ENCODE assay signal across 10 cellular contexts in the genomic region with DNA sequence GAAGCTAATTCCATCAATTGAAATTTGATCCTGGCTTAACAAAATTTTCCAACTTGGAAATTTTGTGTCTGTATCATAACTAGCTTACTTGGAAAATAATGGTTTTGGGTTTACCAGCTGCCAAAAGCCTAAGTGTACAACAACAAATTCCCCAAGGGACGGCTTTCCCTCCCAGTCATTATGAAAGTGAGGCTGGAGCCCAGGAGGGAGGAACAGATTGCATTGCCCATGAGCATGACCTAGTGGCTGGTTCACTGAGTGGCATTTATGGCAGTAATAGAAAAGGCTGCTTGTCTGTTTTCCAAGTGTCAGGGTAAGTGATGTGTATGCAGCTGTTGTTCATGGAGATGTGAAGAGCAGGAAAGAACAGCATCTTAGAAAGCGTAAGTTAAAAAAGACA.
DNase-seq lines count a peak whose midpoint lies in the region; ATAC-seq and TF ChIP-seq lines count a peak whose summit lies in the region.
"Had no signal": no experiment of that assay in that cellular context is flagged by ENCODE, and none has a peak within 500 bp of the region (broad histone marks: within the 10 kb centered on the region; RNA-seq: fewer than 3 reads in every experiment).

No MANE protein-coding gene starts in this region.

- H3K27me3 Mint-ChIP-seq in activated T-cell treated with anti-CD3 and anti-CD28 coated beads, Interleukin-2, amount 50 U/mL, for 4 hours (ENCODE audit: low read depth) = no peaks in the 10 kb centered on the region
- H3K27me3 Mint-ChIP-seq in activated CD8-positive, alpha-beta T cell treated with anti-CD3 and anti-CD28 coated beads, Interleukin-2, amount 10 ng/mL, durations not matched to agents 7 days and 5 days (ENCODE audit: low read depth) = peaks cover 2% of the 10 kb centered on the region
- H3K27me3 Mint-ChIP-seq: central memory CD8-positive, alpha-beta T cell had no signal

- no peak overlapping the region for H3K4me3 ChIP-seq in left lung

- H3K9me3 Mint-ChIP-seq in activated T-cell treated with anti-CD3 and anti-CD28 coated beads, Interleukin-2, amount 50 U/mL, for 4 hours = no peaks in the 10 kb centered on the region
- H3K9me3 Mint-ChIP-seq in activated CD8-positive, alpha-beta T cell treated with anti-CD3 and anti-CD28 coated beads, Interleukin-2, amount 10 ng/mL, durations not matched to agents 7 days and 5 days (ENCODE audit: insufficient read depth) = no peaks in the 10 kb centered on the region
- H3K9me3 Mint-ChIP-seq: central memory CD8-positive, alpha-beta T cell had no signal

- H3K4me3 Mint-ChIP-seq in activated T-cell treated with anti-CD3 and anti-CD28 coated beads, Interleukin-2, amount 50 U/mL, for 4 hours = no peak overlapping the region
- H3K4me3 Mint-ChIP-seq in activated CD8-positive, alpha-beta T cell treated with anti-CD3 and anti-CD28 coated beads, Interleukin-2, amount 10 ng/mL, durations not matched to agents 7 days and 5 days = no peak overlapping the region
- H3K4me3 Mint-ChIP-seq: central memory CD8-positive, alpha-beta T cell had no signal

- ATAC-seq in HG02642 (IDR thresholded peaks at IDR 0.05; ENCODE audit: poor library complexity, unreplicated experiment) = peak; percentile 59
- peak; percentile 41; the same call in 2 of the 3 replicates for ATAC-seq in SK-N-SH treated with all-trans-retinoic acid at 6 μM for 48 hours
- ATAC-seq in left lung = peak; percentile 84
- ATAC-seq in activated T-cell treated with anti-CD3 and anti-CD28 coated beads, Interleukin-2, amount 50 U/mL, for 4 hours = no peak
- ATAC-seq in activated CD8-positive, alpha-beta T cell treated with anti-CD3 and anti-CD28 coated beads, Interleukin-2, amount 10 ng/mL, durations not matched to agents 7 days and 5 days = no peak

- H3K36me3 ChIP-seq in left lung = no peaks in the 10 kb centered on the region

- TF ChIP-seq CTCF in left lung (IDR thresholded peaks at IDR 0.05) = no peak

- no peaks in the 10 kb centered on the region for H3K4me1 Mint-ChIP-seq in activated T-cell treated with anti-CD3 and anti-CD28 coated beads, Interleukin-2, amount 50 U/mL, for 4 hours (ENCODE audit: low read depth)
- H3K4me1 Mint-ChIP-seq in activated CD8-positive, alpha-beta T cell treated with anti-CD3 and anti-CD28 coated beads, Interleukin-2, amount 10 ng/mL, durations not matched to agents 7 days and 5 days (ENCODE audit: low read depth) = peaks cover 3% of the 10 kb centered on the region
- H3K4me1 Mint-ChIP-seq: central memory CD8-positive, alpha-beta T cell had no signal

- H3K9me3 ChIP-seq in left lung = no peaks in the 10 kb centered on the region

- H3K4me1 ChIP-seq in left lung = no peaks in the 10 kb centered on the region

- no peaks in the 10 kb centered on the region for H3K36me3 Mint-ChIP-seq in activated T-cell treated with anti-CD3 and anti-CD28 coated beads, Interleukin-2, amount 50 U/mL, for 4 hours (ENCODE audit: insufficient read depth)
- no peaks in the 10 kb centered on the region for H3K36me3 Mint-ChIP-seq in activated CD8-positive, alpha-beta T cell treated with anti-CD3 and anti-CD28 coated beads, Interleukin-2, amount 10 ng/mL, durations not matched to agents 7 days and 5 days (ENCODE audit: low read depth)

- intact Hi-C loops in left lung (cut with DNase I) = no loop called here

- no peak overlapping the region for H3K27ac Mint-ChIP-seq in activated CD8-positive, alpha-beta T cell treated with anti-CD3 and anti-CD28 coated beads, Interleukin-2, amount 10 ng/mL, durations not matched to agents 7 days and 5 days

- no peak overlapping the region for H3K27ac ChIP-seq in left lung

- CTCF ChIA-PET in activated CD8-positive, alpha-beta T cell treated with anti-CD3 and anti-CD28 coated beads, Interleukin-2, amount 10 ng/mL, durations not matched to agents 7 days and 5 days (lab: Charles Lee) = no interaction called here

- peak; percentile 9 for DNase-seq in GM03348 (ENCODE audit: low spot score)
- no peak for DNase-seq in left lung
- no peak for DNase-seq in cortex of kidney (lab: John Stamatoyannopoulos, UW)
- no peak for DNase-seq in activated T-cell treated with anti-CD3 and anti-CD28 coated beads, Interleukin-2, amount 50 U/mL, for 4 hours
- no peak for DNase-seq in activated gamma-delta T cell (lab: John Stamatoyannopoulos, UW)
- DNase-seq in activated CD8-positive, alpha-beta T cell treated with anti-CD3 and anti-CD28 coated beads, Interleukin-2, amount 10 ng/mL, durations not matched to agents 7 days and 5 days = no peak
- DNase-seq: T-helper 9 cell had no signal

- H3K27me3 ChIP-seq in left lung = no peaks in the 10 kb centered on the region

- POLR2A ChIA-PET in activated CD8-positive, alpha-beta T cell treated with anti-CD3 and anti-CD28 coated beads, Interleukin-2, amount 10 ng/mL, durations not matched to agents 7 days and 5 days (lab: Charles Lee) = no interaction called here

TF ChIP-seq in SK-N-SH treated with all-trans-retinoic acid at 6 μM for 48 hours, 23 proteins besides CTCF, POLR2A, EP300 and RAD21:
- TF ChIP-seq, protein P1, sequence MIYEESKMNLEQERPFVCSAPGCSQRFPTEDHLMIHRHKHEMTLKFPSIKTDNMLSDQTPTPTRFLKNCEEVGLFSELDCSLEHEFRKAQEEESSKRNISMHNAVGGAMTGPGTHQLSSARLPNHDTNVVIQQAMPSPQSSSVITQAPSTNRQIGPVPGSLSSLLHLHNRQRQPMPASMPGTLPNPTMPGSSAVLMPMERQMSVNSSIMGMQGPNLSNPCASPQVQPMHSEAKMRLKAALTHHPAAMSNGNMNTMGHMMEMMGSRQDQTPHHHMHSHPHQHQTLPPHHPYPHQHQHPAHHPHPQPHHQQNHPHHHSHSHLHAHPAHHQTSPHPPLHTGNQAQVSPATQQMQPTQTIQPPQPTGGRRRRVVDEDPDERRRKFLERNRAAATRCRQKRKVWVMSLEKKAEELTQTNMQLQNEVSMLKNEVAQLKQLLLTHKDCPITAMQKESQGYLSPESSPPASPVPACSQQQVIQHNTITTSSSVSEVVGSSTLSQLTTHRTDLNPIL (CRISPR knock-in tag; IDR thresholded peaks at IDR 0.05; ENCODE audit: low read depth) = no peak
- TF ChIP-seq TCF4 (CRISPR knock-in tag; IDR thresholded peaks at IDR 0.05; ENCODE audit: borderline replicate concordance) (no peak), ISL1 (CRISPR knock-in tag; IDR thresholded peaks at IDR 0.05) (no peak), ZFP3 (CRISPR knock-in tag; IDR thresholded peaks at IDR 0.05) (no peak), CSDC2 (CRISPR knock-in tag; IDR thresholded peaks at IDR 0.05) (no peak), ZNF8 (CRISPR knock-in tag; IDR thresholded peaks at IDR 0.05) (no peak), PPARA (CRISPR knock-in tag; IDR thresholded peaks at IDR 0.05; ENCODE audit: borderline replicate concordance) (no peak), ZNF70 (CRISPR knock-in tag; IDR thresholded peaks at IDR 0.05) (no peak), GLIS3 (CRISPR knock-in tag; IDR thresholded peaks at IDR 0.05) (no peak), RARB (CRISPR knock-in tag; IDR thresholded peaks at IDR 0.05) (no peak), ESRRG (CRISPR knock-in tag; IDR thresholded peaks at IDR 0.05) (no peak), BACH2 (CRISPR knock-in tag; IDR thresholded peaks at IDR 0.05; ENCODE audit: borderline replicate concordance) (no peak), TOX (CRISPR knock-in tag; IDR thresholded peaks at IDR 0.05; ENCODE audit: borderline replicate concordance) (no peak)
- TF ChIP-seq, protein P2, sequence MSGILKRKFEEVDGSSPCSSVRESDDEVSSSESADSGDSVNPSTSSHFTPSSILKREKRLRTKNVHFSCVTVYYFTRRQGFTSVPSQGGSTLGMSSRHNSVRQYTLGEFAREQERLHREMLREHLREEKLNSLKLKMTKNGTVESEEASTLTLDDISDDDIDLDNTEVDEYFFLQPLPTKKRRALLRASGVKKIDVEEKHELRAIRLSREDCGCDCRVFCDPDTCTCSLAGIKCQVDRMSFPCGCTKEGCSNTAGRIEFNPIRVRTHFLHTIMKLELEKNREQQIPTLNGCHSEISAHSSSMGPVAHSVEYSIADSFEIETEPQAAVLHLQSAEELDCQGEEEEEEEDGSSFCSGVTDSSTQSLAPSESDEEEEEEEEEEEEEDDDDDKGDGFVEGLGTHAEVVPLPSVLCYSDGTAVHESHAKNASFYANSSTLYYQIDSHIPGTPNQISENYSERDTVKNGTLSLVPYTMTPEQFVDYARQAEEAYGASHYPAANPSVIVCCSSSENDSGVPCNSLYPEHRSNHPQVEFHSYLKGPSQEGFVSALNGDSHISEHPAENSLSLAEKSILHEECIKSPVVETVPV (CRISPR knock-in tag; IDR thresholded peaks at IDR 0.05) = no peak

Comparison
In these comparisons a context has a peak if more than half of its experiments do, and no peak if none do; other contexts are left out.
1. ATAC-seq: peak in HG02642 (single experiment), SK-N-SH treated with all-trans-retinoic acid at 6 μM for 48 hours (single experiment) and left lung (single experiment); none in activated T-cell treated with anti-CD3 and anti-CD28 coated beads, Interleukin-2, amount 50 U/mL, for 4 hours (0 of 2) and activated CD8-positive, alpha-beta T cell treated with anti-CD3 and anti-CD28 coated beads, Interleukin-2, amount 10 ng/mL, durations not matched to agents 7 days and 5 days (single experiment).